1 cellular context compared by ENCODE assay signal in genomic region chr20:35619196-35620095, GRCh38.
TF ChIP-seq lines count a peak whose summit lies in the region.

No MANE protein-coding gene starts in this region.

TF ChIP-seq in GM12878, 131 proteins besides CTCF, POLR2A, EP300 and RAD21 (continued from another document):
- TF ChIP-seq ZNF592 (IDR thresholded peaks at IDR 0.05): no peak
- no peak for TF ChIP-seq NR2C2 (IDR thresholded peaks at IDR 0.05; ENCODE audit: borderline replicate concordance, control insufficient read depth, insufficient read length, low read depth)
- no peak for TF ChIP-seq KLF5 (IDR thresholded peaks at IDR 0.05; ENCODE audit: partially characterized antibody)
- TF ChIP-seq CBX3 (IDR thresholded peaks at IDR 0.05; ENCODE audit: borderline replicate concordance, low read depth): no peak
- no peak for TF ChIP-seq TCF3 (IDR thresholded peaks at IDR 0.05; ENCODE audit: borderline replicate concordance, insufficient read depth, low read depth, low read length)
- TF ChIP-seq BCL11A (IDR thresholded peaks at IDR 0.05; ENCODE audit: low read depth, low read length): 0 out of 2 replicates have a peak, but pooled peaks have one; percentile 7
- no peak for TF ChIP-seq ZNF274 (IDR thresholded peaks at IDR 0.05; ENCODE audit: insufficient read depth, insufficient read length)
- TF ChIP-seq STAT1 (conservative IDR thresholded peaks at IDR 0.05): no peak
- TF ChIP-seq PBX3 (IDR thresholded peaks at IDR 0.05; ENCODE audit: insufficient replicate concordance, low read depth, low read length): no peak
